In genomic region chr21:41208946-41209345, GRCh38 we compare ENCODE assay signal across 19 cellular contexts. TPM values are rescaled to one million over a fixed set of nuclear protein-coding genes. Genes with fewer than 3 reads are reported as not detected.
DNase-seq lines count a peak whose midpoint lies in the region; ATAC-seq, FAIRE-seq and TF ChIP-seq lines count a peak whose summit lies in the region.
"Had no signal": no experiment of that assay in that cellular context is flagged by ENCODE, and none has a peak within 500 bp of the region (broad histone marks: within the 10 kb centered on the region; RNA-seq: fewer than 3 reads in every experiment).

No MANE protein-coding gene starts in this region.

- H3K4ac ChIP-seq in neuronal stem cell (ENCODE audit: low read length) = no peak overlapping the region

- H3K79me2 ChIP-seq in K562 (ENCODE audit: control insufficient read depth, insufficient read depth, low read length) = no peaks in the 10 kb centered on the region

- H3K79me1 ChIP-seq in neuronal stem cell (ENCODE audit: low read depth, low read length) = no peaks in the 10 kb centered on the region

- no peaks in the 10 kb centered on the region for H3K36me3 Mint-ChIP-seq in activated naive CD4-positive, alpha-beta T cell treated with anti-CD3 and anti-CD28 coated beads for 36 hours (ENCODE audit: low read depth)

- CTCF ChIA-PET in K562 (lab: Yijun Ruan, JAX; ENCODE audit: low intra/inter-chr PET ratio) = no interaction called here
- CTCF ChIA-PET in activated naive CD4-positive, alpha-beta T cell treated with anti-CD3 and anti-CD28 coated beads for 36 hours (lab: Charles Lee) = no interaction called here

- H3K36me3 ChIP-seq in K562 (ENCODE audit: control insufficient read depth, insufficient read depth, low read length) (no peaks in the 10 kb centered on the region), neuronal stem cell (replicated peaks in 1 of 2; ENCODE audit: control insufficient read depth in 2 of 2, insufficient read depth in 2 of 2, low read length in 2 of 2) (no peaks in the 10 kb centered on the region)

- TF ChIP-seq EP300 in K562 (IDR thresholded peaks at IDR 0.05; ENCODE audit: low read length) = no peak

- no peak for TF ChIP-seq POLR2A in K562 (conservative IDR thresholded peaks at IDR 0.05)

- H3K14ac ChIP-seq in neuronal stem cell (ENCODE audit: low read length) = peak overlapping the region; percentile 49

- no peak overlapping the region for H2BK5ac ChIP-seq in neuronal stem cell (ENCODE audit: low read length)

- H2BK15ac ChIP-seq in neuronal stem cell (ENCODE audit: low read length) = peak overlapping the region; percentile 42

- H3K18ac ChIP-seq in neuronal stem cell (ENCODE audit: low read length) = peak overlapping the region; percentile 83

- no peak overlapping the region for H2BK120ac ChIP-seq in neuronal stem cell (ENCODE audit: low read depth, low read length)

- H4K91ac ChIP-seq in neuronal stem cell (ENCODE audit: low read depth, low read length, poor library complexity) = no peak overlapping the region

- H3K27ac ChIP-seq in K562 (ENCODE audit: extremely low read depth, low read depth, low read length) = no peak overlapping the region
- H3K27ac ChIP-seq in neuronal stem cell (replicated peaks; ENCODE audit: low read length) = no peak overlapping the region
- H3K27ac ChIP-seq: 22Rv1, A549, C4-2B had no signal

- no peak for FAIRE-seq in K562 (lab: Jason Lieb, UNC)
- FAIRE-seq: A549, D721Med, G401.6, GM12891, GM19239, H1 had no signal

- intact Hi-C loops in Right ventricle myocardium inferior (cut with DNase I) (loop anchor here (5.0 kb wide), 1 partner anchor 42 kb away; the partner anchor contains the start of gene BACE2), left cardiac atrium (cut with DNase I) (no loop called here), K562 (cut with micrococcal nuclease) (no loop called here)
- intact Hi-C loops in activated naive CD4-positive, alpha-beta T cell treated with anti-CD3 and anti-CD28 coated beads for 36 hours (cut with micrococcal nuclease) = no loop called here

- no peak for TF ChIP-seq RAD21 in K562 (CRISPR knock-in tag; conservative IDR thresholded peaks at IDR 0.05 in 1 of 2, IDR thresholded peaks at IDR 0.05 in 1 of 2)

- H3K4me1 ChIP-seq in K562 (replicated peaks in 1 of 2; ENCODE audit: control insufficient read depth in 2 of 2, insufficient read depth in 2 of 2, low read length in 2 of 2) = no peaks in the 10 kb centered on the region; a peak in 1 of 5 replicates
- H3K4me1 ChIP-seq in neuronal stem cell (ENCODE audit: control insufficient read depth in 2 of 2, insufficient read depth in 1 of 2, low read depth in 1 of 2, low read length in 2 of 2) = peaks cover 0 to 15% of the 10 kb centered on the region in 2 donors
- H3K4me1 ChIP-seq: A549, Caco-2 had no signal

- no peak overlapping the region for H4K8ac ChIP-seq in neuronal stem cell (ENCODE audit: low read depth, low read length)

- POLR2A ChIA-PET in K562 (lab: Yijun Ruan, JAX) = interaction anchor here (0.7 kb wide), 1 partner anchor 159 kb away, joined by 3 read pairs; no protein-coding TSS in a partner anchor

- peaks cover 11 to 30% of the 10 kb centered on the region in 2 experiments; a peak in 3 of 5 replicates for H3K27me3 ChIP-seq in K562 (ENCODE audit: control insufficient read depth in 2 of 2, insufficient read depth in 2 of 2, low read length in 2 of 2)
- H3K27me3 ChIP-seq in neuronal stem cell (ENCODE audit: control insufficient read depth in 3 of 3, insufficient read depth in 3 of 3, low read depth in 1 of 3, low read length in 3 of 3) = no peaks in the 10 kb centered on the region

- H3K4me1 Mint-ChIP-seq in activated naive CD4-positive, alpha-beta T cell treated with anti-CD3 and anti-CD28 coated beads for 36 hours (ENCODE audit: low read depth) = no peaks in the 10 kb centered on the region

- peaks cover 10% of the 10 kb centered on the region; the same call in 1 of the 2 replicates for H4K20me1 ChIP-seq in K562 (replicated peaks; ENCODE audit: control insufficient read depth, insufficient read depth, low read length)

- no peak overlapping the region for H3K9ac ChIP-seq in K562 (ENCODE audit: insufficient read depth in 1 of 2, low read depth in 2 of 2, low read length in 2 of 2)
- H3K9ac ChIP-seq in neuronal stem cell (ENCODE audit: low read depth, low read length, poor library complexity) = peak overlapping the region; percentile 17

- BruUV-seq in K562 (replicated peaks; lab: Mats Ljungman, UMichigan) = no TSS peak

- 0% methylated on average over 13 of the region's 13 CpGs for WGBS in K562 (ENCODE audit: insufficient coverage, low coverage, missing lambda C conversion rate)
- no CpG with 5 or more reads among the region's 13 CpGs for WGBS in neuronal stem cell (ENCODE audit: extremely low coverage in 2 of 2, insufficient read length in 2 of 2, insufficient replicate concordance in 1 of 2), 2 donors

- ATAC-seq in Right ventricle myocardium inferior (no peak), left cardiac atrium (no peak), K562 (peak; percentile 38; the same call in 1 of the 3 replicates)
- ATAC-seq: A549 had no signal

- H3K4me2 ChIP-seq in K562 (ENCODE audit: insufficient read depth, low read length) (no peak overlapping the region), neuronal stem cell (ENCODE audit: insufficient read depth, low read length, poor library complexity, severe bottlenecking) (no peak overlapping the region)
- H3K4me2 ChIP-seq: A549 had no signal

- DNase-seq in Right ventricle myocardium inferior (ENCODE audit: missing footprints) (peak; percentile 4), left cardiac atrium (no peak), K562 (ENCODE audit: extremely low read depth in 1 of 4, low spot score in 3 of 4) (no peak), neuronal stem cell (ENCODE audit: low spot score) (no peak), NCI-H82 (lab: John Stamatoyannopoulos, UW) (no peak)
- DNase-seq in stimulated activated CD4-positive, alpha-beta T cell treated with anti-CD3 and anti-CD28 coated beads, Interleukin-1b, Interleukin-23, amount 100 ng/mL, for 48 hours = no peak
- DNase-seq in activated naive CD4-positive, alpha-beta T cell treated with anti-CD3 and anti-CD28 coated beads for 36 hours = no peak
- DNase-seq: AML-193; Caco-2; CD4-positive, alpha-beta T cell; H9 had no signal

- no peaks in the 10 kb centered on the region for H3K9me3 ChIP-seq in K562 (replicated peaks; ENCODE audit: control insufficient read depth, insufficient read depth, low read depth, low read length)
- no peaks in the 10 kb centered on the region for H3K9me3 ChIP-seq in neuronal stem cell (replicated peaks in 1 of 2; ENCODE audit: control insufficient read depth in 2 of 2, insufficient read depth in 1 of 2, low read depth in 1 of 2, low read length in 2 of 2)
- H3K9me3 ChIP-seq: A549, Caco-2 had no signal

- H3K4me3 Mint-ChIP-seq in activated naive CD4-positive, alpha-beta T cell treated with anti-CD3 and anti-CD28 coated beads for 36 hours = no peak overlapping the region
- H3K4me3 Mint-ChIP-seq: CD4-positive, alpha-beta T cell; H9 had no signal

- H3K23ac ChIP-seq in neuronal stem cell (ENCODE audit: low read depth, low read length, poor library complexity) = no peak overlapping the region

- H2AK5ac ChIP-seq in neuronal stem cell (ENCODE audit: low read depth, low read length) = peak overlapping the region; percentile 72

- H3K4me3 ChIP-seq in K562 (no peak overlapping the region), neuronal stem cell (ENCODE audit: low read length in 2 of 2) (peak overlapping the region in 1 of 2 donors; percentile 39)
- H3K4me3 ChIP-seq: A549 had no signal

- no peak overlapping the region for H2AFZ ChIP-seq in K562 (ENCODE audit: low read depth, low read length)
- no peak overlapping the region for H2AFZ ChIP-seq in neuronal stem cell (ENCODE audit: low read length)

- no peak for TF ChIP-seq CTCF in K562 (IDR thresholded peaks at IDR 0.05 in 2 of 3, conservative IDR thresholded peaks at IDR 0.05 in 1 of 3; ENCODE audit: insufficient read depth in 2 of 3, low read depth in 1 of 3, low read length in 3 of 3)

- no peak overlapping the region for H2BK12ac ChIP-seq in neuronal stem cell (ENCODE audit: low read length)

- H3K9me1 ChIP-seq in K562 (ENCODE audit: control insufficient read depth, insufficient read depth, low read length) = no peaks in the 10 kb centered on the region

- peaks cover 11% of the 10 kb centered on the region for H3K27me3 Mint-ChIP-seq in activated naive CD4-positive, alpha-beta T cell treated with anti-CD3 and anti-CD28 coated beads for 36 hours (ENCODE audit: low read depth)

- no peaks in the 10 kb centered on the region for H3K9me3 Mint-ChIP-seq in activated naive CD4-positive, alpha-beta T cell treated with anti-CD3 and anti-CD28 coated beads for 36 hours
- H3K9me3 Mint-ChIP-seq: CD4-positive, alpha-beta T cell; H9 had no signal

- no peak overlapping the region for H3K27ac Mint-ChIP-seq in activated naive CD4-positive, alpha-beta T cell treated with anti-CD3 and anti-CD28 coated beads for 36 hours
- H3K27ac Mint-ChIP-seq: CD4-positive, alpha-beta T cell had no signal

- in situ Hi-C loops in K562 (cut with MboI) = no loop called here

TF ChIP-seq in K562, 482 proteins besides CTCF, POLR2A, EP300 and RAD21 (continues in another document):
- no peak for TF ChIP-seq FIP1L1 (IDR thresholded peaks at IDR 0.05; ENCODE audit: low read depth, low read length, poor library complexity, severe bottlenecking)
- no peak for TF ChIP-seq ZNF707 (CRISPR knock-in tag; conservative IDR thresholded peaks at IDR 0.05)

RNA-seq across cellular contexts. Expression of gene BACE2, which starts 41.0 kb away (rescaled TPM):
- total RNA-seq in Right ventricle myocardium inferior (14.5 TPM), left cardiac atrium (10 to 100 TPM; 22.6 to 39.5 TPM), K562 (2014; rRNA removed) (0.05 TPM in 1 of 2 replicates, not detected in the other), K562 (2014; rRNA removed; fragmentation: Illumina TruSeq; extraction: Trizol) (0.15 TPM in 1 of 2 replicates, not detected in the other), K562 (2015; rRNA removed; fragmentation: Illumina TruSeq; extraction: Trizol) (0.18 TPM in 1 of 2 replicates, not detected in the other), K562 (2021) (0.07 and 0.24 TPM in 2 replicates)
- total RNA-seq in K562 (2011; cell fraction: chromatin; rRNA removed; ENCODE audit: low replicate concordance) = not detected in 2 replicates
- not detected in 2 replicates for total RNA-seq in K562 (2011; cell fraction: nucleolus; rRNA removed)
- not detected in 2 replicates for total RNA-seq in K562 (2011; cell fraction: nucleoplasm; rRNA removed)
- polyA plus RNA-seq in K562 (2011; rRNA removed) (0.15 TPM in 1 of 2 replicates, not detected in the other), K562 (2014; fragmentation: Illumina TruSeq; extraction: Trizol) (not detected in 2 replicates), K562 (2014; fragmentation: Nextera tagmentation; extraction: Ambion mirVana) (under 1 TPM in 1 of 2 experiments, not detected in 1; 0.08 TPM), K562 (2014; rRNA removed) (0.16 TPM in 1 of 2 replicates, not detected in the other)
- polyA plus RNA-seq in K562 (2011; cell fraction: cytosol; rRNA removed) = not detected in 2 replicates
- polyA plus RNA-seq in K562 (2011; cell fraction: nucleus; rRNA removed) = not detected in 2 replicates
- 0.09 and 0.83 TPM in 2 replicates for polyA plus RNA-seq in K562 (2012)
- not detected in 2 replicates for polyA minus RNA-seq in K562 (2011; rRNA and poly(A)+ RNA removed)
- not detected in 2 replicates for polyA minus RNA-seq in K562 (2011; cell fraction: cytosol; rRNA and poly(A)+ RNA removed)
- polyA minus RNA-seq in K562 (2011; cell fraction: nucleus; rRNA and poly(A)+ RNA removed) = not detected in 2 replicates
- 1.4 TPM for polyA plus RNA-seq in neuronal stem cell (2013, experiment 1 of 2)
- polyA plus RNA-seq in neuronal stem cell (2013, experiment 2 of 2) = 1.5 TPM
- total RNA-seq in activated naive CD4-positive, alpha-beta T cell treated with anti-CD3 and anti-CD28 coated beads for 36 hours = under 1 TPM; 0.17 to 0.89 TPM
